8 cellular contexts compared by ENCODE assay signal in the genomic region with DNA sequence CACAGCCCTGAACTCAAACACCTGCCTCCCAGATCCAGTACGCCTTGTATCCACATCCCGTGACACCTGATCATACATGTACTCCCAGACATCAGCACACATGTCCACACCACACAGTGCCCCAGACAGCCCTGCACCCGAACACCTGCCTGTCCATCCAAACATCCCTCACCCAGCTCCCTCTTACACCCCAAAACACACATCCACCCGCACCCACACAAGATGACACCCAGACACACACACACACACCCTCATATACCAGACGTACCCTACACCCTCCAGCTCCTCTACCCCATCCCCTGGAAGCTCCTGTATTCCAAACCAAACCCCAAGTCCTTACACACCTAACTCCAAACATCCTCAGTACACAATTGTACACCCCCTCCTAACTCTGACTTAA. TPM values are rescaled to one million over a fixed set of nuclear protein-coding genes. Genes with fewer than 3 reads are reported as not detected.
DNase-seq lines count a peak whose midpoint lies in the region; ATAC-seq and TF ChIP-seq lines count a peak whose summit lies in the region.

No MANE protein-coding gene starts in this region.

- H3K9ac ChIP-seq in PC-3 (ENCODE audit: low read length): peak overlapping the region; percentile 77

- H3K4me2 ChIP-seq in PC-3 (ENCODE audit: low read length): peak overlapping the region; percentile 88

- H3K4me1 ChIP-seq in PC-3 (ENCODE audit: insufficient read depth, low read length) (peaks cover 25% of the 10 kb centered on the region), ectodermal cell (ENCODE audit: control insufficient read depth, insufficient read depth, low read length) (peaks cover 25% of the 10 kb centered on the region)

- peaks cover 18% of the 10 kb centered on the region for H3K79me2 ChIP-seq in PC-3 (ENCODE audit: low read length)

- H3K4me3 ChIP-seq in AG04450 (ENCODE audit: low read depth, low read length) (peak overlapping the region; percentile 67), PC-3 (ENCODE audit: low read length) (peak overlapping the region; percentile 80), ectodermal cell (ENCODE audit: insufficient read depth, low read depth, low read length) (peak overlapping the region; percentile 67)

- no peaks in the 10 kb centered on the region for H3K9me2 ChIP-seq in PC-3 (replicated peaks; ENCODE audit: low read length)

- peak; percentile 6 for ATAC-seq in PC-3
- ATAC-seq in GM18909 (IDR thresholded peaks at IDR 0.05; ENCODE audit: poor library complexity, unreplicated experiment): no peak

- TF ChIP-seq CTCF in AG04450 (IDR thresholded peaks at IDR 0.05; ENCODE audit: low read depth, low read length) (no peak), PC-3 (conservative IDR thresholded peaks at IDR 0.05; ENCODE audit: low read depth, low read length) (no peak), nephron (IDR thresholded peaks at IDR 0.05; ENCODE audit: unreplicated experiment in 3 of 3) (no peak)

- WGBS in ectodermal cell, 2 experiments: 88 to 89% methylated on average over 5 of the region's 5 CpGs

- H3K36me3 Mint-ChIP-seq in nephron (ENCODE audit: low read depth): peaks cover 3% of the 10 kb centered on the region

- H3K27ac ChIP-seq in AG04450 (ENCODE audit: low read depth, low read length) (no peak overlapping the region), PC-3 (ENCODE audit: low read length) (no peak overlapping the region), ectodermal cell (ENCODE audit: insufficient read depth, low read depth, low read length, poor library complexity, severe bottlenecking) (no peak overlapping the region)

- H3K9me3 ChIP-seq in AG04450 (ENCODE audit: control insufficient read depth, insufficient read depth, low read length) (no peaks in the 10 kb centered on the region), PC-3 (ENCODE audit: low read length) (no peaks in the 10 kb centered on the region), ectodermal cell (ENCODE audit: control insufficient read depth, low read length) (no peaks in the 10 kb centered on the region)

- BruUV-seq in PC-3 (replicated peaks; lab: Mats Ljungman, UMichigan): no TSS peak

- peak overlapping the region; percentile 93 for H2AFZ ChIP-seq in PC-3 (ENCODE audit: low read length)

- CTCF ChIA-PET in AG04450 (lab: Charles Lee): interaction anchor here (1.0 kb wide), 1 partner anchor 53 kb away, joined by 3 read pairs; no protein-coding TSS in a partner anchor
- CTCF ChIA-PET in PC-3 (lab: Charles Lee): no interaction called here

- peaks cover 36% of the 10 kb centered on the region for H3K4me1 Mint-ChIP-seq in nephron

- H3K27me3 ChIP-seq in AG04450 (ENCODE audit: control insufficient read depth, insufficient read depth, low read length): no peaks in the 10 kb centered on the region
- no peaks in the 10 kb centered on the region for H3K27me3 ChIP-seq in PC-3 (ENCODE audit: low read length)
- H3K27me3 ChIP-seq in ectodermal cell (ENCODE audit: control insufficient read depth, insufficient read depth, low read length, poor library complexity, severe bottlenecking): no peaks in the 10 kb centered on the region

- POLR2A ChIA-PET in AG04450 (lab: Yijun Ruan, JAX) (interaction anchor here (0.5 to 1.5 kb wide), 3 partner anchors 13 to 309 kb away, joined by 3 to 7 read pairs (median 5); a partner anchor contains a TSS), PC-3 (lab: Charles Lee; ENCODE audit: unreplicated experiment) (no interaction called here)

- H3K27me3 Mint-ChIP-seq in nephron (ENCODE audit: low read depth): no peaks in the 10 kb centered on the region

- intact Hi-C loops in PC-3 (cut with micrococcal nuclease): loop anchor here (2.0 kb wide), 1 partner anchor 14 kb away; no protein-coding TSS in a partner anchor

- H3K27ac Mint-ChIP-seq in nephron: peak overlapping the region in 2 of 3 experiments; percentile 39 to 95

- H3F3A ChIP-seq in PC-3 (ENCODE audit: low read length, unreplicated experiment): no peaks in the 10 kb centered on the region

- DNase-seq in AG04450 (ENCODE audit: low read depth, low spot score) (no peak), PC-3 (no peak), NCI-H2227 treated with DMSO at 0.1 percent for 48 hours (lab: John Stamatoyannopoulos, UW) (no peak), glomerular visceral epithelial cell (ENCODE audit: extremely low spot score) (no peak), NCI-H1436 treated with DMSO at 0.1 percent for 48 hours (lab: John Stamatoyannopoulos, UW) (no peak)

- H4K20me1 ChIP-seq in PC-3 (ENCODE audit: low read length): no peaks in the 10 kb centered on the region

- H3K36me3 ChIP-seq in PC-3 (ENCODE audit: low read depth, low read length) (no peaks in the 10 kb centered on the region; the same call in 1 of the 2 replicates), ectodermal cell (ENCODE audit: control insufficient read depth, insufficient read depth, low read length) (peaks cover 5% of the 10 kb centered on the region)

- no peaks in the 10 kb centered on the region for H3K9me3 Mint-ChIP-seq in nephron

- H3K4me3 Mint-ChIP-seq in nephron: peak overlapping the region; percentile 74 to 87 (median 85)

RNA-seq across cellular contexts. Expression of a gene that starts 0.7 kb away (rescaled TPM):
- 26.8 and 28.7 TPM in 2 replicates for polyA plus RNA-seq in AG04450 (2011; rRNA removed)
- polyA minus RNA-seq in AG04450 (2011; rRNA and poly(A)+ RNA removed): 14.6 and 17.7 TPM in 2 replicates
- total RNA-seq in PC-3 (2014; rRNA removed): 36.6 and 53.2 TPM in 2 replicates
- polyA plus RNA-seq in ectodermal cell (2013, experiment 1 of 4): 29.0 TPM
- polyA plus RNA-seq in ectodermal cell (2013, experiment 2 of 4): 28.4 TPM
- 23.3 TPM for polyA plus RNA-seq in ectodermal cell (2013, experiment 3 of 4)
- 28.2 TPM for polyA plus RNA-seq in ectodermal cell (2013, experiment 4 of 4)

RNA-seq across cellular contexts. Expression of a gene that starts 19.3 kb away (rescaled TPM):
- polyA plus RNA-seq in AG04450 (2011; rRNA removed): 23.5 and 26.5 TPM in 2 replicates
- 37.5 and 56.8 TPM in 2 replicates for polyA minus RNA-seq in AG04450 (2011; rRNA and poly(A)+ RNA removed)
- 38.7 and 47.3 TPM in 2 replicates for total RNA-seq in PC-3 (2014; rRNA removed)
- 44.3 TPM for polyA plus RNA-seq in ectodermal cell (2013, experiment 1 of 4)
- 42.1 TPM for polyA plus RNA-seq in ectodermal cell (2013, experiment 2 of 4)
- 33.5 TPM for polyA plus RNA-seq in ectodermal cell (2013, experiment 3 of 4)
- 37.2 TPM for polyA plus RNA-seq in ectodermal cell (2013, experiment 4 of 4)

RNA-seq across cellular contexts. Expression of a gene that starts 23.3 kb away (rescaled TPM):
- 61.8 and 83.7 TPM in 2 replicates for polyA plus RNA-seq in AG04450 (2011; rRNA removed)
- polyA minus RNA-seq in AG04450 (2011; rRNA and poly(A)+ RNA removed): 59.2 and 73.6 TPM in 2 replicates
- total RNA-seq in PC-3 (2014; rRNA removed): 85.4 and 85.9 TPM in 2 replicates
- 94.5 TPM for polyA plus RNA-seq in ectodermal cell (2013, experiment 1 of 4)
- 92.5 TPM for polyA plus RNA-seq in ectodermal cell (2013, experiment 2 of 4)
- polyA plus RNA-seq in ectodermal cell (2013, experiment 3 of 4): 84.5 TPM
- 98.3 TPM for polyA plus RNA-seq in ectodermal cell (2013, experiment 4 of 4)

RNA-seq across cellular contexts. Expression of a gene that starts 23.9 kb away (rescaled TPM):
- 199 and 200 TPM in 2 replicates for polyA plus RNA-seq in AG04450 (2011; rRNA removed)
- 181 and 208 TPM in 2 replicates for polyA minus RNA-seq in AG04450 (2011; rRNA and poly(A)+ RNA removed)
- total RNA-seq in PC-3 (2014; rRNA removed): 131 and 223 TPM in 2 replicates
- 149 TPM for polyA plus RNA-seq in ectodermal cell (2013, experiment 1 of 4)
- 155 TPM for polyA plus RNA-seq in ectodermal cell (2013, experiment 2 of 4)
- 90.2 TPM for polyA plus RNA-seq in ectodermal cell (2013, experiment 3 of 4)
- 104 TPM for polyA plus RNA-seq in ectodermal cell (2013, experiment 4 of 4)

RNA-seq across cellular contexts. Expression of a gene that starts 37.5 kb away (rescaled TPM):
- 5.7 and 8.3 TPM in 2 replicates for polyA plus RNA-seq in AG04450 (2011; rRNA removed)
- 16.4 and 19.5 TPM in 2 replicates for polyA minus RNA-seq in AG04450 (2011; rRNA and poly(A)+ RNA removed)
- total RNA-seq in PC-3 (2014; rRNA removed): 27.0 and 29.8 TPM in 2 replicates
- 18.3 TPM for polyA plus RNA-seq in ectodermal cell (2013, experiment 1 of 4)
- polyA plus RNA-seq in ectodermal cell (2013, experiment 2 of 4): 22.2 TPM
- polyA plus RNA-seq in ectodermal cell (2013, experiment 3 of 4): 16.7 TPM
- 19.1 TPM for polyA plus RNA-seq in ectodermal cell (2013, experiment 4 of 4)
